Comparison of ENCODE assay signal across 13 cellular contexts in genomic region chr14:37384870-37385596, GRCh38.
DNase-seq lines count a peak whose midpoint lies in the region; ATAC-seq and TF ChIP-seq lines count a peak whose summit lies in the region.
"Had no signal": no experiment of that assay in that cellular context is flagged by ENCODE, and none has a peak within 500 bp of the region (broad histone marks: within the 10 kb centered on the region; RNA-seq: fewer than 3 reads in every experiment).

No MANE protein-coding gene starts in this region.

- 49% methylated on average over 6 of the region's 6 CpGs for WGBS in liver

- no peak overlapping the region for H3K4me3 Mint-ChIP-seq in effector memory CD8-positive, alpha-beta T cell
- H3K4me3 Mint-ChIP-seq: activated CD4-positive, alpha-beta T cell treated with anti-CD3 and anti-CD28 coated beads, Interleukin-2, amount 10 ng/mL, durations not matched to agents 7 days and 5 days had no signal

- no peak overlapping the region for H3K27ac ChIP-seq in OCI-LY1 (ENCODE audit: low read depth, low read length, poor library complexity, severe bottlenecking)
- peak overlapping the region in 1 of 2 donors; percentile 3 for H3K27ac ChIP-seq in liver (ENCODE audit: low read depth in 1 of 2, low read length in 2 of 2)
- no peak overlapping the region for H3K27ac ChIP-seq in uterus
- H3K27ac ChIP-seq: gastroesophageal sphincter had no signal

- H3F3A ChIP-seq in OCI-LY1 (ENCODE audit: insufficient read depth, low read length), result no peaks in the 10 kb centered on the region

- peak; percentile 33 to 51 for TF ChIP-seq RAD21 in liver (IDR thresholded peaks at IDR 0.05)

- intact Hi-C loops in uterus (cut with DNase I; ENCODE audit: low total_unique reads), result no loop called here

- H3K4me1 ChIP-seq in OCI-LY1 (ENCODE audit: insufficient read depth, low read length, severe bottlenecking) (no peaks in the 10 kb centered on the region), liver (ENCODE audit: control insufficient read depth in 4 of 4, insufficient read depth in 4 of 4, low read length in 3 of 4) (peaks cover 0 to 2% (median 0%) of the 10 kb centered on the region in 4 donors), uterus (no peaks in the 10 kb centered on the region)
- H3K4me1 ChIP-seq: gastroesophageal sphincter had no signal

- no peaks in the 10 kb centered on the region for H3K36me3 ChIP-seq in OCI-LY1 (ENCODE audit: insufficient read depth, low read length)
- no peaks in the 10 kb centered on the region for H3K36me3 ChIP-seq in liver (ENCODE audit: control insufficient read depth in 4 of 4, insufficient read depth in 3 of 4, low read depth in 1 of 4, low read length in 3 of 4)
- H3K36me3 ChIP-seq in uterus, result no peaks in the 10 kb centered on the region
- H3K36me3 ChIP-seq: gastroesophageal sphincter had no signal

- no peak overlapping the region for H3K9ac ChIP-seq in OCI-LY1 (ENCODE audit: low read length)
- peak overlapping the region in 1 of 2 donors; percentile 56 for H3K9ac ChIP-seq in liver (ENCODE audit: low read depth in 1 of 2, low read length in 2 of 2)

- H3K27me3 Mint-ChIP-seq in effector memory CD8-positive, alpha-beta T cell, result no peaks in the 10 kb centered on the region
- H3K27me3 Mint-ChIP-seq: activated CD4-positive, alpha-beta T cell treated with anti-CD3 and anti-CD28 coated beads, Interleukin-2, amount 10 ng/mL, durations not matched to agents 7 days and 5 days had no signal

- no peaks in the 10 kb centered on the region for H4K20me1 ChIP-seq in OCI-LY1 (ENCODE audit: insufficient read depth, low read length)

- TF ChIP-seq POLR2A in uterus (IDR thresholded peaks at IDR 0.05), result no peak

- no peak overlapping the region for H3K27ac Mint-ChIP-seq in effector memory CD8-positive, alpha-beta T cell
- H3K27ac Mint-ChIP-seq: activated CD4-positive, alpha-beta T cell treated with anti-CD3 and anti-CD28 coated beads, Interleukin-2, amount 10 ng/mL, durations not matched to agents 7 days and 5 days had no signal

- H3K36me3 Mint-ChIP-seq in effector memory CD8-positive, alpha-beta T cell (ENCODE audit: insufficient read depth), result no peaks in the 10 kb centered on the region

- H3K9me3 ChIP-seq in OCI-LY1 (ENCODE audit: low read length) (no peaks in the 10 kb centered on the region), liver (ENCODE audit: control insufficient read depth in 4 of 4, low read length in 3 of 4) (no peaks in the 10 kb centered on the region), uterus (peaks cover 0 to 3% of the 10 kb centered on the region in 2 donors)

- H3K4me1 Mint-ChIP-seq in effector memory CD8-positive, alpha-beta T cell (ENCODE audit: low read depth in 2 of 2), result no peaks in the 10 kb centered on the region
- H3K4me1 Mint-ChIP-seq: activated CD4-positive, alpha-beta T cell treated with anti-CD3 and anti-CD28 coated beads, Interleukin-2, amount 10 ng/mL, durations not matched to agents 7 days and 5 days had no signal

- H3K9me2 ChIP-seq in OCI-LY1 (ENCODE audit: low read depth, low read length), result no peaks in the 10 kb centered on the region

- H2AFZ ChIP-seq in OCI-LY1 (ENCODE audit: low read length), result 0 out of 2 replicates have a peak overlapping the region, but pooled peaks have one; percentile 5

- TF ChIP-seq CTCF in OCI-LY1 (IDR thresholded peaks at IDR 0.05; ENCODE audit: low read length) (no peak), liver (IDR thresholded peaks at IDR 0.05; ENCODE audit: low read depth, low read length, missing input control) (no peak), uterus (IDR thresholded peaks at IDR 0.05) (no peak)

- ATAC-seq in effector memory CD8-positive, alpha-beta T cell (replicated peaks), result no peak
- ATAC-seq in GM21381 (IDR thresholded peaks at IDR 0.05; ENCODE audit: unreplicated experiment), result no peak
- ATAC-seq: gastroesophageal sphincter had no signal

- DNase-seq in H4 (ENCODE audit: low spot score) (peak; percentile 7), NCI-H2029 (lab: John Stamatoyannopoulos, UW) (peak; percentile 85), uterus (no peak)
- no peak for DNase-seq in effector memory CD8-positive, alpha-beta T cell
- DNase-seq in activated CD8-positive, alpha-beta memory T cell treated with anti-CD3 and anti-CD28 coated beads, Interleukin-2, amount 50 U/mL, for 4 hours, result no peak
- DNase-seq: activated CD4-positive, alpha-beta T cell treated with anti-CD3 and anti-CD28 coated beads, Interleukin-2, amount 10 ng/mL, durations not matched to agents 7 days and 5 days; activated T-cell treated with anti-CD3 and anti-CD28 coated beads, Interleukin-2, amount 50 U/mL, for 1 hour; central memory CD4-positive, alpha-beta T cell; stimulated activated naive CD4-positive, alpha-beta T cell had no signal

- H3K9me3 Mint-ChIP-seq in effector memory CD8-positive, alpha-beta T cell, result peaks cover 5 to 7% of the 10 kb centered on the region in 2 donors

- no peaks in the 10 kb centered on the region for H3K27me3 ChIP-seq in OCI-LY1 (ENCODE audit: insufficient read depth, low read length)
- H3K27me3 ChIP-seq in liver (ENCODE audit: control insufficient read depth in 4 of 4, insufficient read depth in 4 of 4, low read length in 3 of 4), result no peaks in the 10 kb centered on the region
- no peaks in the 10 kb centered on the region for H3K27me3 ChIP-seq in uterus
- H3K27me3 ChIP-seq: gastroesophageal sphincter had no signal

- no peak overlapping the region for H3K4me3 ChIP-seq in OCI-LY1 (ENCODE audit: low read depth, low read length, poor library complexity, severe bottlenecking)
- H3K4me3 ChIP-seq in liver (ENCODE audit: low read depth in 1 of 3, low read length in 3 of 3), result no peak overlapping the region
- H3K4me3 ChIP-seq in uterus, result no peak overlapping the region
- H3K4me3 ChIP-seq: gastroesophageal sphincter had no signal

- no peaks in the 10 kb centered on the region for H3K79me2 ChIP-seq in OCI-LY1 (ENCODE audit: insufficient read depth, low read length)

- no peak overlapping the region for H3K4me2 ChIP-seq in OCI-LY1 (ENCODE audit: low read length)

TF ChIP-seq in liver, 16 proteins besides CTCF, POLR2A, EP300 and RAD21:
- TF ChIP-seq, protein P1, sequence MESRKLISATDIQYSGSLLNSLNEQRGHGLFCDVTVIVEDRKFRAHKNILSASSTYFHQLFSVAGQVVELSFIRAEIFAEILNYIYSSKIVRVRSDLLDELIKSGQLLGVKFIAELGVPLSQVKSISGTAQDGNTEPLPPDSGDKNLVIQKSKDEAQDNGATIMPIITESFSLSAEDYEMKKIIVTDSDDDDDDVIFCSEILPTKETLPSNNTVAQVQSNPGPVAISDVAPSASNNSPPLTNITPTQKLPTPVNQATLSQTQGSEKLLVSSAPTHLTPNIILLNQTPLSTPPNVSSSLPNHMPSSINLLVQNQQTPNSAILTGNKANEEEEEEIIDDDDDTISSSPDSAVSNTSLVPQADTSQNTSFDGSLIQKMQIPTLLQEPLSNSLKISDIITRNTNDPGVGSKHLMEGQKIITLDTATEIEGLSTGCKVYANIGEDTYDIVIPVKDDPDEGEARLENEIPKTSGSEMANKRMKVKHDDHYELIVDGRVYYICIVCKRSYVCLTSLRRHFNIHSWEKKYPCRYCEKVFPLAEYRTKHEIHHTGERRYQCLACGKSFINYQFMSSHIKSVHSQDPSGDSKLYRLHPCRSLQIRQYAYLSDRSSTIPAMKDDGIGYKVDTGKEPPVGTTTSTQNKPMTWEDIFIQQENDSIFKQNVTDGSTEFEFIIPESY (IDR thresholded peaks at IDR 0.05), result no peak
- TF ChIP-seq, protein P2, sequence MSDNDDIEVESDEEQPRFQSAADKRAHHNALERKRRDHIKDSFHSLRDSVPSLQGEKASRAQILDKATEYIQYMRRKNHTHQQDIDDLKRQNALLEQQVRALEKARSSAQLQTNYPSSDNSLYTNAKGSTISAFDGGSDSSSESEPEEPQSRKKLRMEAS (IDR thresholded peaks at IDR 0.05), result peak; percentile 38
- TF ChIP-seq, protein P3, sequence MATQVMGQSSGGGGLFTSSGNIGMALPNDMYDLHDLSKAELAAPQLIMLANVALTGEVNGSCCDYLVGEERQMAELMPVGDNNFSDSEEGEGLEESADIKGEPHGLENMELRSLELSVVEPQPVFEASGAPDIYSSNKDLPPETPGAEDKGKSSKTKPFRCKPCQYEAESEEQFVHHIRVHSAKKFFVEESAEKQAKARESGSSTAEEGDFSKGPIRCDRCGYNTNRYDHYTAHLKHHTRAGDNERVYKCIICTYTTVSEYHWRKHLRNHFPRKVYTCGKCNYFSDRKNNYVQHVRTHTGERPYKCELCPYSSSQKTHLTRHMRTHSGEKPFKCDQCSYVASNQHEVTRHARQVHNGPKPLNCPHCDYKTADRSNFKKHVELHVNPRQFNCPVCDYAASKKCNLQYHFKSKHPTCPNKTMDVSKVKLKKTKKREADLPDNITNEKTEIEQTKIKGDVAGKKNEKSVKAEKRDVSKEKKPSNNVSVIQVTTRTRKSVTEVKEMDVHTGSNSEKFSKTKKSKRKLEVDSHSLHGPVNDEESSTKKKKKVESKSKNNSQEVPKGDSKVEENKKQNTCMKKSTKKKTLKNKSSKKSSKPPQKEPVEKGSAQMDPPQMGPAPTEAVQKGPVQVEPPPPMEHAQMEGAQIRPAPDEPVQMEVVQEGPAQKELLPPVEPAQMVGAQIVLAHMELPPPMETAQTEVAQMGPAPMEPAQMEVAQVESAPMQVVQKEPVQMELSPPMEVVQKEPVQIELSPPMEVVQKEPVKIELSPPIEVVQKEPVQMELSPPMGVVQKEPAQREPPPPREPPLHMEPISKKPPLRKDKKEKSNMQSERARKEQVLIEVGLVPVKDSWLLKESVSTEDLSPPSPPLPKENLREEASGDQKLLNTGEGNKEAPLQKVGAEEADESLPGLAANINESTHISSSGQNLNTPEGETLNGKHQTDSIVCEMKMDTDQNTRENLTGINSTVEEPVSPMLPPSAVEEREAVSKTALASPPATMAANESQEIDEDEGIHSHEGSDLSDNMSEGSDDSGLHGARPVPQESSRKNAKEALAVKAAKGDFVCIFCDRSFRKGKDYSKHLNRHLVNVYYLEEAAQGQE (IDR thresholded peaks at IDR 0.05), result peak; percentile 34
- TF ChIP-seq YY1 (IDR thresholded peaks at IDR 0.05) (peak; percentile 43), FOXA1 (IDR thresholded peaks at IDR 0.05) (peak; percentile 67), SP1 (IDR thresholded peaks at IDR 0.05) (peak; percentile 14), EGR1 (IDR thresholded peaks at IDR 0.05; ENCODE audit: low read depth in 2 of 2) (no peak), JUND (IDR thresholded peaks at IDR 0.05) (no peak), HNF4G (IDR thresholded peaks at IDR 0.05) (no peak), TAF1 (conservative IDR thresholded peaks at IDR 0.05) (no peak), GABPA (IDR thresholded peaks at IDR 0.05 in 1 of 2, conservative IDR thresholded peaks at IDR 0.05 in 1 of 2) (no peak), HNF4A (conservative IDR thresholded peaks at IDR 0.05) (peak; percentile 20 to 29), RXRA (IDR thresholded peaks at IDR 0.05) (peak in 1 of 2 donors; percentile 35), FOXA2 (IDR thresholded peaks at IDR 0.05) (peak; percentile 74), NR2F2 (IDR thresholded peaks at IDR 0.05) (no peak)
- TF ChIP-seq, protein P4, sequence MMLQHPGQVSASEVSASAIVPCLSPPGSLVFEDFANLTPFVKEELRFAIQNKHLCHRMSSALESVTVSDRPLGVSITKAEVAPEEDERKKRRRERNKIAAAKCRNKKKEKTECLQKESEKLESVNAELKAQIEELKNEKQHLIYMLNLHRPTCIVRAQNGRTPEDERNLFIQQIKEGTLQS (IDR thresholded peaks at IDR 0.05), result no peak

Comparison
In these comparisons a context has a peak if more than half of its experiments do, and no peak if none do; other contexts are left out.
1. DNase-seq: peak in H4 (single experiment) and NCI-H2029 (single experiment); none in effector memory CD8-positive, alpha-beta T cell (0 of 3), activated CD8-positive, alpha-beta memory T cell treated with anti-CD3 and anti-CD28 coated beads, Interleukin-2, amount 50 U/mL, for 4 hours (single experiment) and uterus (0 of 2).